ENCODE assay signal across 22 cellular contexts in genomic region chr2:8144131-8144631, GRCh38.
"Had no signal": no experiment of that assay in that cellular context is flagged by ENCODE, and none has a peak within 500 bp of the region (broad histone marks: within the 10 kb centered on the region; RNA-seq: fewer than 3 reads in every experiment).

No MANE protein-coding gene starts in this region.

- H3K36me3 Mint-ChIP-seq: natural killer cell had no signal

- H3K9me3 ChIP-seq: colonic mucosa, pancreas, stomach, thoracic aorta, transverse colon had no signal

- H3K27ac ChIP-seq: colonic mucosa, foreskin keratinocyte, pancreas, stomach, thoracic aorta, transverse colon had no signal

- H3K4me3 ChIP-seq: colonic mucosa, pancreas, stomach, thoracic aorta, transverse colon had no signal

- DNase-seq: colonic mucosa; dermis blood vessel endothelial cell; effector CD4-positive, alpha-beta T cell; endodermal cell; erythroblast; foreskin keratinocyte; kidney; left cardiac atrium; mammary epithelial cell; natural killer cell; nucleus accumbens; pancreas; right cardiac atrium; stimulated activated CD4-positive, alpha-beta T cell treated with anti-CD3 and anti-CD28 coated beads, Interleukin-12 subunit alpha, Interleukin-12 subunit beta, amount 100 ng/mL, for 4 hours; stimulated activated naive CD4-positive, alpha-beta T cell; stomach; substantia nigra; transverse colon had no signal

- H3K36me3 ChIP-seq: colonic mucosa, pancreas, stomach, thoracic aorta, transverse colon had no signal

- ATAC-seq: foreskin keratinocyte, left cardiac atrium, natural killer cell, pancreas, right cardiac atrium had no signal

- H3K9me3 Mint-ChIP-seq: endodermal cell, natural killer cell, neural crest cell had no signal

- H3K4me1 ChIP-seq: colonic mucosa, foreskin keratinocyte had no signal

- H3K27ac Mint-ChIP-seq: endodermal cell, natural killer cell, progenitor cell of endocrine pancreas had no signal

- FAIRE-seq: endothelial cell of umbilical vein, kidney, pancreas had no signal

- H3K4me1 Mint-ChIP-seq: endodermal cell, neural crest cell had no signal

- H3K27me3 ChIP-seq: colonic mucosa, pancreas, stomach, transverse colon had no signal

- H3K4me3 Mint-ChIP-seq: endodermal cell, natural killer cell, neural crest cell had no signal
